In the genomic region with DNA sequence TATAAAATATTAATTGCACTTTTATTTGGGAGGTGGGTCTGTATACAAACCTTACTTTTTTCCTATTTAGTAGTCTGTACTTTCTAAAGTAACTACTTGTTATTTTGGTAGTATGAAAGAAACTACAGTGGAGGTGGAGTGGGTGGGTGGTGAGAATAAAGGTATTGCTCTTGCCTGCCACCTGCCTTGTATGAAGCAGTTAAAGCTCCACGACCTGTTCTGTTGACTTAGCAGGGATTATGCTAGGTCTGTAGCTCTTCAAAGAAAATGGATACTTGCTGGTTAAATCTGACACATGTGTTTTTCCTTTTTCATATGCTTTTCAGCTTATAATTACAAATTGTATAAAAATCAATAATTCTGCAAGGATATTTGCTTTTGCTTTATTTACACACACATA, we compare ENCODE assay signal across 1 cellular context.
TF ChIP-seq lines count a peak whose summit lies in the region.

No MANE protein-coding gene starts in this region.

TF ChIP-seq in GM12878, 131 proteins besides CTCF, POLR2A, EP300 and RAD21 (continued from another document):
- TF ChIP-seq, protein P1, sequence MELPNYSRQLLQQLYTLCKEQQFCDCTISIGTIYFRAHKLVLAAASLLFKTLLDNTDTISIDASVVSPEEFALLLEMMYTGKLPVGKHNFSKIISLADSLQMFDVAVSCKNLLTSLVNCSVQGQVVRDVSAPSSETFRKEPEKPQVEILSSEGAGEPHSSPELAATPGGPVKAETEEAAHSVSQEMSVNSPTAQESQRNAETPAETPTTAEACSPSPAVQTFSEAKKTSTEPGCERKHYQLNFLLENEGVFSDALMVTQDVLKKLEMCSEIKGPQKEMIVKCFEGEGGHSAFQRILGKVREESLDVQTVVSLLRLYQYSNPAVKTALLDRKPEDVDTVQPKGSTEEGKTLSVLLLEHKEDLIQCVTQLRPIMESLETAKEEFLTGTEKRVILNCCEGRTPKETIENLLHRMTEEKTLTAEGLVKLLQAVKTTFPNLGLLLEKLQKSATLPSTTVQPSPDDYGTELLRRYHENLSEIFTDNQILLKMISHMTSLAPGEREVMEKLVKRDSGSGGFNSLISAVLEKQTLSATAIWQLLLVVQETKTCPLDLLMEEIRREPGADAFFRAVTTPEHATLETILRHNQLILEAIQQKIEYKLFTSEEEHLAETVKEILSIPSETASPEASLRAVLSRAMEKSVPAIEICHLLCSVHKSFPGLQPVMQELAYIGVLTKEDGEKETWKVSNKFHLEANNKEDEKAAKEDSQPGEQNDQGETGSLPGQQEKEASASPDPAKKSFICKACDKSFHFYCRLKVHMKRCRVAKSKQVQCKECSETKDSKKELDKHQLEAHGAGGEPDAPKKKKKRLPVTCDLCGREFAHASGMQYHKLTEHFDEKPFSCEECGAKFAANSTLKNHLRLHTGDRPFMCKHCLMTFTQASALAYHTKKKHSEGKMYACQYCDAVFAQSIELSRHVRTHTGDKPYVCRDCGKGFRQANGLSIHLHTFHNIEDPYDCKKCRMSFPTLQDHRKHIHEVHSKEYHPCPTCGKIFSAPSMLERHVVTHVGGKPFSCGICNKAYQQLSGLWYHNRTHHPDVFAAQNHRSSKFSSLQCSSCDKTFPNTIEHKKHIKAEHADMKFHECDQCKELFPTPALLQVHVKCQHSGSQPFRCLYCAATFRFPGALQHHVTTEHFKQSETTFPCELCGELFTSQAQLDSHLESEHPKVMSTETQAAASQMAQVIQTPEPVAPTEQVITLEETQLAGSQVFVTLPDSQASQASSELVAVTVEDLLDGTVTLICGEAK (IDR thresholded peaks at IDR 0.05; ENCODE audit: borderline replicate concordance) = no peak
- TF ChIP-seq ASH2L (IDR thresholded peaks at IDR 0.05; ENCODE audit: borderline replicate concordance, low read depth) = no peak
